In genomic region chr2:53740170-53740569, GRCh38 we compare ENCODE assay signal across 8 cellular contexts. TPM values are rescaled to one million over a fixed set of nuclear protein-coding genes. Genes with fewer than 3 reads are reported as not detected.
DNase-seq lines count a peak whose midpoint lies in the region; ATAC-seq, FAIRE-seq and TF ChIP-seq lines count a peak whose summit lies in the region.

No MANE protein-coding gene starts in this region.

- peak; percentile 75 for TF ChIP-seq CTCF in A549 (IDR thresholded peaks at IDR 0.05)

- no peaks in the 10 kb centered on the region for H3K27me3 ChIP-seq in GM23248 (replicated peaks; ENCODE audit: insufficient read depth)

- H3K4me3 ChIP-seq in A549, result no peak overlapping the region
- no peak overlapping the region for H3K4me3 ChIP-seq in GM23248

- POLR2A ChIA-PET in A549 (lab: Yijun Ruan, JAX), result no interaction called here

- no peak for TF ChIP-seq POLR2A in A549 (IDR thresholded peaks at IDR 0.05; ENCODE audit: low read length)

- peak in 1 of 2 experiments; percentile 51; a peak in 2 of 6 replicates for ATAC-seq in A549
- no peak for ATAC-seq in activated CD8-positive, alpha-beta memory T cell treated with anti-CD3 and anti-CD28 coated beads, Interleukin-2, amount 10 ng/mL, durations not matched to agents 7 days and 5 days

- DNase-seq in A549 (ENCODE audit: low read depth in 1 of 2, low spot score in 1 of 2) (peak in 1 of 2 experiments; percentile 46), GM23248 (peak; percentile 49), RPMI7951 (ENCODE audit: low read depth) (peak; percentile 42), fibroblast of the conjunctiva (ENCODE audit: low read depth) (peak; percentile 26), iPS-NIHi11 (ENCODE audit: low spot score) (no peak), HK-2 (ENCODE audit: unreplicated experiment) (no peak), LoVo (ENCODE audit: low spot score) (no peak)
- no peak for DNase-seq in activated CD8-positive, alpha-beta memory T cell treated with anti-CD3 and anti-CD28 coated beads, Interleukin-2, amount 10 ng/mL, durations not matched to agents 7 days and 5 days

- H3K36me3 ChIP-seq in GM23248 (ENCODE audit: low read depth), result no peaks in the 10 kb centered on the region

- H2AFZ ChIP-seq in GM23248, result no peak overlapping the region

- CTCF ChIA-PET in A549 (lab: Yijun Ruan, JAX), result interaction anchor here (0.6 to 1.3 kb wide), 8 partner anchors 12 to 1588 kb away, joined by 3 to 6 read pairs (median 3); no protein-coding TSS in a partner anchor
- CTCF ChIA-PET in activated CD8-positive, alpha-beta memory T cell treated with anti-CD3 and anti-CD28 coated beads, Interleukin-2, amount 10 ng/mL, durations not matched to agents 7 days and 5 days (lab: Charles Lee), result interaction anchor here (1.9 kb wide), 1 partner anchor 11 kb away, joined by 5 read pairs; no protein-coding TSS in a partner anchor

- peaks cover 29% of the 10 kb centered on the region for H3K36me3 Mint-ChIP-seq in activated CD8-positive, alpha-beta memory T cell treated with anti-CD3 and anti-CD28 coated beads, Interleukin-2, amount 10 ng/mL, durations not matched to agents 7 days and 5 days

- no peaks in the 10 kb centered on the region for H4K20me1 ChIP-seq in GM23248 (ENCODE audit: insufficient read depth)

- no peaks in the 10 kb centered on the region for H3K9me2 ChIP-seq in GM23248 (ENCODE audit: insufficient read depth)

- no peak overlapping the region for H3K27ac Mint-ChIP-seq in activated CD8-positive, alpha-beta memory T cell treated with anti-CD3 and anti-CD28 coated beads, Interleukin-2, amount 10 ng/mL, durations not matched to agents 7 days and 5 days

- H3K79me2 ChIP-seq in GM23248 (ENCODE audit: insufficient read depth), result 0 out of 2 replicates have a peak, but pooled peaks cover 18% of the 10 kb centered on the region

- no peaks in the 10 kb centered on the region for H3K27me3 Mint-ChIP-seq in activated CD8-positive, alpha-beta memory T cell treated with anti-CD3 and anti-CD28 coated beads, Interleukin-2, amount 10 ng/mL, durations not matched to agents 7 days and 5 days

- no peak for FAIRE-seq in A549 (lab: Jason Lieb, UNC)

- H3K9me3 ChIP-seq in A549 (no peaks in the 10 kb centered on the region), GM23248 (ENCODE audit: low read depth) (no peaks in the 10 kb centered on the region)

- H3F3A ChIP-seq in GM23248 (ENCODE audit: insufficient read depth), result no peaks in the 10 kb centered on the region

- no peak overlapping the region for H3K4me2 ChIP-seq in A549
- H3K4me2 ChIP-seq in GM23248 (ENCODE audit: unreplicated experiment), result no peak overlapping the region

- in situ Hi-C loops in GM23248 (cut with MboI), result no loop called here

- TF ChIP-seq RAD21 in A549 (conservative IDR thresholded peaks at IDR 0.05 in 1 of 2, IDR thresholded peaks at IDR 0.05 in 1 of 2), result peak; percentile 70 to 74

- no peak for TF ChIP-seq EP300 in A549 (IDR thresholded peaks at IDR 0.05)

- no peak overlapping the region for H3K4me3 Mint-ChIP-seq in activated CD8-positive, alpha-beta memory T cell treated with anti-CD3 and anti-CD28 coated beads, Interleukin-2, amount 10 ng/mL, durations not matched to agents 7 days and 5 days

- no peak overlapping the region for H3K9ac ChIP-seq in GM23248

- no peaks in the 10 kb centered on the region for H3K9me3 Mint-ChIP-seq in activated CD8-positive, alpha-beta memory T cell treated with anti-CD3 and anti-CD28 coated beads, Interleukin-2, amount 10 ng/mL, durations not matched to agents 7 days and 5 days (ENCODE audit: low read depth)

- H3K4me1 Mint-ChIP-seq in activated CD8-positive, alpha-beta memory T cell treated with anti-CD3 and anti-CD28 coated beads, Interleukin-2, amount 10 ng/mL, durations not matched to agents 7 days and 5 days, result peaks cover 10% of the 10 kb centered on the region

- no peak overlapping the region for H3K27ac ChIP-seq in A549
- no peak overlapping the region for H3K27ac ChIP-seq in GM23248

- H3K4me1 ChIP-seq in A549, result no peaks in the 10 kb centered on the region
- peaks cover 21% of the 10 kb centered on the region for H3K4me1 ChIP-seq in GM23248 (ENCODE audit: insufficient read depth)

TF ChIP-seq in A549, 52 proteins besides CTCF, POLR2A, EP300 and RAD21:
- no peak for TF ChIP-seq CBX2 (IDR thresholded peaks at IDR 0.05; ENCODE audit: borderline replicate concordance, low read depth)
- TF ChIP-seq MAFK (IDR thresholded peaks at IDR 0.05; ENCODE audit: partially characterized antibody), result no peak
- TF ChIP-seq ZC3H11A (IDR thresholded peaks at IDR 0.05), result no peak
- no peak for TF ChIP-seq NPAS2 (CRISPR knock-in tag; IDR thresholded peaks at IDR 0.05; ENCODE audit: borderline replicate concordance)
- TF ChIP-seq FOSL2 (IDR thresholded peaks at IDR 0.05), result no peak
- TF ChIP-seq FOSL2 (CRISPR knock-in tag; IDR thresholded peaks at IDR 0.05), result no peak
- no peak for TF ChIP-seq CHD4 (IDR thresholded peaks at IDR 0.05; ENCODE audit: borderline replicate concordance)
- TF ChIP-seq PHF8 (IDR thresholded peaks at IDR 0.05; ENCODE audit: borderline replicate concordance, low read depth), result no peak
- TF ChIP-seq SMC3 (IDR thresholded peaks at IDR 0.05), result peak; percentile 53
- no peak for TF ChIP-seq RFX5 (IDR thresholded peaks at IDR 0.05)
TF ChIP-seq in A549: peak in this region for 1.

RNA-seq across cellular contexts. Expression of gene CHAC2, which starts 27.4 kb away (rescaled TPM):
- polyA plus RNA-seq in A549 (2011; rRNA removed) (15.2 and 21.8 TPM in 2 replicates), A549 (2017; fragmentation: RNase III; extraction: RNeasy Plus Mini Kit Qiagen cat#74134 plus additional on column Dnase treatment) (18.4 to 21.2 TPM (median 20.1 TPM) in 3 replicates), GM23248 (2016; fragmentation: Nextera tagmentation; extraction: Ambion mirVana) (4.0 and 5.4 TPM in 2 replicates)
- polyA plus RNA-seq in A549 (2012; cell fraction: cytosol; rRNA removed), result 8.9 and 9.4 TPM in 2 replicates
- polyA plus RNA-seq in A549 (2012; cell fraction: nucleus; rRNA removed), result 3.0 and 5.2 TPM in 2 replicates
- 3.6 and 5.2 TPM in 2 replicates for polyA minus RNA-seq in A549 (2011; rRNA and poly(A)+ RNA removed)
- total RNA-seq in GM23248 (2014; rRNA removed; shearing (Covaris generic)), result 4.3 and 4.6 TPM in 2 replicates
- 18.0 and 19.9 TPM in 2 replicates for total RNA-seq in RPMI7951 (2014; rRNA removed; shearing (Covaris generic))
- total RNA-seq in activated CD8-positive, alpha-beta memory T cell treated with anti-CD3 and anti-CD28 coated beads, Interleukin-2, amount 10 ng/mL, durations not matched to agents 7 days and 5 days, result 10 to 100 TPM; 13.3 to 21.9 TPM

RNA-seq across cellular contexts. Expression of gene ASB3, which starts 46.6 kb away (rescaled TPM):
- polyA plus RNA-seq in A549 (2011; rRNA removed) (35.9 and 38.4 TPM in 2 replicates), A549 (2017; fragmentation: RNase III; extraction: RNeasy Plus Mini Kit Qiagen cat#74134 plus additional on column Dnase treatment) (12.4 to 14.1 TPM (median 13.5 TPM) in 3 replicates), GM23248 (2016; fragmentation: Nextera tagmentation; extraction: Ambion mirVana) (18.6 and 19.9 TPM in 2 replicates)
- 9.0 and 10.5 TPM in 2 replicates for polyA plus RNA-seq in A549 (2012; cell fraction: cytosol; rRNA removed)
- 6.5 and 11.3 TPM in 2 replicates for polyA plus RNA-seq in A549 (2012; cell fraction: nucleus; rRNA removed)
- 23.1 and 23.8 TPM in 2 replicates for polyA minus RNA-seq in A549 (2011; rRNA and poly(A)+ RNA removed)
- total RNA-seq in GM23248 (2014; rRNA removed; shearing (Covaris generic)), result 23.0 and 51.6 TPM in 2 replicates
- total RNA-seq in RPMI7951 (2014; rRNA removed; shearing (Covaris generic)), result 35.1 and 40.3 TPM in 2 replicates
- 10 to 100 TPM; 27.6 to 30.1 TPM for total RNA-seq in activated CD8-positive, alpha-beta memory T cell treated with anti-CD3 and anti-CD28 coated beads, Interleukin-2, amount 10 ng/mL, durations not matched to agents 7 days and 5 days

RNA-seq across cellular contexts. Expression of gene ERLEC1, which starts 46.7 kb away (rescaled TPM):
- polyA plus RNA-seq in A549 (2011; rRNA removed) (97.4 and 113 TPM in 2 replicates), A549 (2017; fragmentation: RNase III; extraction: RNeasy Plus Mini Kit Qiagen cat#74134 plus additional on column Dnase treatment) (53.7 to 58.7 TPM (median 57.1 TPM) in 3 replicates), GM23248 (2016; fragmentation: Nextera tagmentation; extraction: Ambion mirVana) (109 and 110 TPM in 2 replicates)
- polyA plus RNA-seq in A549 (2012; cell fraction: cytosol; rRNA removed), result 46.4 and 58.9 TPM in 2 replicates
- 19.4 and 28.1 TPM in 2 replicates for polyA plus RNA-seq in A549 (2012; cell fraction: nucleus; rRNA removed)
- 13.7 and 14.9 TPM in 2 replicates for polyA minus RNA-seq in A549 (2011; rRNA and poly(A)+ RNA removed)
- total RNA-seq in GM23248 (2014; rRNA removed; shearing (Covaris generic)), result 98.8 and 107 TPM in 2 replicates
- total RNA-seq in RPMI7951 (2014; rRNA removed; shearing (Covaris generic)), result 91.2 and 103 TPM in 2 replicates
- total RNA-seq in activated CD8-positive, alpha-beta memory T cell treated with anti-CD3 and anti-CD28 coated beads, Interleukin-2, amount 10 ng/mL, durations not matched to agents 7 days and 5 days, result 10 to 100 TPM; 21.6 to 30.8 TPM

Comparison
In these comparisons a context has a peak if more than half of its experiments do, and no peak if none do; other contexts are left out.
1. DNase-seq: peak in GM23248 (single experiment), RPMI7951 (single experiment) and fibroblast of the conjunctiva (single experiment); none in iPS-NIHi11 (single experiment), activated CD8-positive, alpha-beta memory T cell treated with anti-CD3 and anti-CD28 coated beads, Interleukin-2, amount 10 ng/mL, durations not matched to agents 7 days and 5 days (single experiment), HK-2 (single experiment) and LoVo (single experiment).